ENCODE assay signal across 1 cellular context in the genomic region with DNA sequence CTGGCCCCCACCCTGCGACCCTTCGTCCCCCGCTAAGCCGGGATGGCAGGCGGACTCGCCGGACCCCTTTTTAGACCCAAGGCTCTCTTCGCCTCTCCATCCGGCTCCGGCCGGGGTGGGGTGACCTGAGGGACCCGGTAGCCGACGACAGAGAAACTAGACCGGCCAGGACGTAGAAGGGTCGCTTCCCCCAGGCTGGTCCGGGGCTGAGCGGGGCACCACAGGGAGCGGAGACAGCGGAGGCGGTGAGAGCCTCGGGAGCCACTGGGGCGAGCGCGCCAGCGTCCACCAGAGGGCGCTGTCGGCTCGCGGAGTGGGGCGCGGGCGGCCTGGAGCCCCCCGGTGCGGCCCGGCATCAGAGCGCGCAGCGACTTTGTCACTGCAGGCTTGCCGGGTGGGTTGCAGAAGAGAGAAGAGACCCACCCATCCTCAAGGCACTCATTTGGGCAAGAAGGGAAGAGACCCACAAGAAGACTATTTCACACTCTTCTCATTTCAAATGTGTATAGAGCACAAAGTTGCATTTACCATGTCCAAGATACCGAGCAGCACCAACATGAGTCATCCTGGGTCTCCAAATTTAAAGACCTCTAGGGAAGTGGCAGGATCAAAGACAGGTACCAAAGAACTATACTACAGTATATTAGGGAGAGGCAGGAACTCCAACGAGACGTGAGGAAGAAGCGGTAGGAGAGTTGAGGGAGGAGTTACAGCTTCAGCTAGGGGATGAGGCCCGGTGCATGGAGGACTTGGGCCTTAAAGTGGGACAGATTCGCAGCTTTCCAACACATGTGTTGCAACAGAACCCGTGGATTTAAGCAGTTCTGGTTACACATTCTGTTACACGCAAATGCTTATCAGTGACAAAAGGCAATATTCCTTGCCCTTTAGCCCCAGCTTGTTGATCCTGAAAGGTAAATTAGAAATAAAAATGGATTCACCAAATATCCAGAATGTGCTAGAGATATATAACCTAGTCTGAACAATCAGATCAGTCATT.
TF ChIP-seq lines count a peak whose summit lies in the region.

No MANE protein-coding gene starts in this region.

TF ChIP-seq in SK-N-SH, 30 proteins besides CTCF, POLR2A, EP300 and RAD21 (continued from another document):
- TF ChIP-seq USF1 (IDR thresholded peaks at IDR 0.05; ENCODE audit: borderline replicate concordance, low read depth) (no peak), FOXM1 (IDR thresholded peaks at IDR 0.05; ENCODE audit: low read depth) (peak; percentile 67; the same call in 1 of the 2 replicates), RFX5 (IDR thresholded peaks at IDR 0.05; ENCODE audit: low read length) (peak; percentile 59; the same call in 1 of the 2 replicates), YY1 (IDR thresholded peaks at IDR 0.05; ENCODE audit: low read depth) (no peak), POLR2AphosphoS5 (IDR thresholded peaks at IDR 0.05; ENCODE audit: low read depth, low read length) (no peak), SIN3A (IDR thresholded peaks at IDR 0.05; ENCODE audit: borderline replicate concordance, low read depth, low read length) (peak; percentile 60; the same call in 1 of the 2 replicates), RXRA (IDR thresholded peaks at IDR 0.05; ENCODE audit: borderline replicate concordance, low read depth) (no peak), NRF1 (IDR thresholded peaks at IDR 0.05; ENCODE audit: low read depth, low read length) (0 out of 2 replicates have a peak, but pooled peaks have one; percentile 29), SMC3 (IDR thresholded peaks at IDR 0.05; ENCODE audit: low read depth, low read length) (peak; percentile 100), RCOR1 (IDR thresholded peaks at IDR 0.05; ENCODE audit: low read length) (peak; percentile 52; the same call in 1 of the 2 replicates), CHD2 (IDR thresholded peaks at IDR 0.05; ENCODE audit: low read length, partially characterized antibody) (no peak), ELF1 (IDR thresholded peaks at IDR 0.05) (no peak), TCF12 (IDR thresholded peaks at IDR 0.05) (no peak), EZH2phosphoT487 (IDR thresholded peaks at IDR 0.05; ENCODE audit: borderline replicate concordance, low read depth) (no peak), GATA2 (CRISPR knock-in tag; IDR thresholded peaks at IDR 0.05) (no peak), TEAD4 (IDR thresholded peaks at IDR 0.05; ENCODE audit: borderline replicate concordance, insufficient read depth) (no peak), TAF1 (IDR thresholded peaks at IDR 0.05; ENCODE audit: borderline replicate concordance, low read depth, low read length) (no peak), MXI1 (IDR thresholded peaks at IDR 0.05; ENCODE audit: low read depth, low read length) (peak; percentile 56; the same call in 1 of the 2 replicates), JUND (IDR thresholded peaks at IDR 0.05) (no peak; the same call in 1 of the 2 replicates), MEF2A (IDR thresholded peaks at IDR 0.05; ENCODE audit: borderline replicate concordance, low read depth) (no peak), FOSL2 (IDR thresholded peaks at IDR 0.05; ENCODE audit: borderline replicate concordance, low read depth) (no peak), GABPA (IDR thresholded peaks at IDR 0.05; ENCODE audit: low read depth) (no peak), NFIC (IDR thresholded peaks at IDR 0.05; ENCODE audit: borderline replicate concordance) (no peak)
- TF ChIP-seq, protein P1, sequence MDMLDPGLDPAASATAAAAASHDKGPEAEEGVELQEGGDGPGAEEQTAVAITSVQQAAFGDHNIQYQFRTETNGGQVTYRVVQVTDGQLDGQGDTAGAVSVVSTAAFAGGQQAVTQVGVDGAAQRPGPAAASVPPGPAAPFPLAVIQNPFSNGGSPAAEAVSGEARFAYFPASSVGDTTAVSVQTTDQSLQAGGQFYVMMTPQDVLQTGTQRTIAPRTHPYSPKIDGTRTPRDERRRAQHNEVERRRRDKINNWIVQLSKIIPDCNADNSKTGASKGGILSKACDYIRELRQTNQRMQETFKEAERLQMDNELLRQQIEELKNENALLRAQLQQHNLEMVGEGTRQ (IDR thresholded peaks at IDR 0.05; ENCODE audit: borderline replicate concordance, low read depth, low read length): no peak
- TF ChIP-seq, protein P2, sequence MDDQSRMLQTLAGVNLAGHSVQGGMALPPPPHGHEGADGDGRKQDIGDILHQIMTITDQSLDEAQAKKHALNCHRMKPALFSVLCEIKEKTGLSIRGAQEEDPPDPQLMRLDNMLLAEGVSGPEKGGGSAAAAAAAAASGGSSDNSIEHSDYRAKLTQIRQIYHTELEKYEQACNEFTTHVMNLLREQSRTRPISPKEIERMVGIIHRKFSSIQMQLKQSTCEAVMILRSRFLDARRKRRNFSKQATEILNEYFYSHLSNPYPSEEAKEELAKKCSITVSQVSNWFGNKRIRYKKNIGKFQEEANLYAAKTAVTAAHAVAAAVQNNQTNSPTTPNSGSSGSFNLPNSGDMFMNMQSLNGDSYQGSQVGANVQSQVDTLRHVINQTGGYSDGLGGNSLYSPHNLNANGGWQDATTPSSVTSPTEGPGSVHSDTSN (IDR thresholded peaks at IDR 0.05): no peak
- TF ChIP-seq, protein P3, sequence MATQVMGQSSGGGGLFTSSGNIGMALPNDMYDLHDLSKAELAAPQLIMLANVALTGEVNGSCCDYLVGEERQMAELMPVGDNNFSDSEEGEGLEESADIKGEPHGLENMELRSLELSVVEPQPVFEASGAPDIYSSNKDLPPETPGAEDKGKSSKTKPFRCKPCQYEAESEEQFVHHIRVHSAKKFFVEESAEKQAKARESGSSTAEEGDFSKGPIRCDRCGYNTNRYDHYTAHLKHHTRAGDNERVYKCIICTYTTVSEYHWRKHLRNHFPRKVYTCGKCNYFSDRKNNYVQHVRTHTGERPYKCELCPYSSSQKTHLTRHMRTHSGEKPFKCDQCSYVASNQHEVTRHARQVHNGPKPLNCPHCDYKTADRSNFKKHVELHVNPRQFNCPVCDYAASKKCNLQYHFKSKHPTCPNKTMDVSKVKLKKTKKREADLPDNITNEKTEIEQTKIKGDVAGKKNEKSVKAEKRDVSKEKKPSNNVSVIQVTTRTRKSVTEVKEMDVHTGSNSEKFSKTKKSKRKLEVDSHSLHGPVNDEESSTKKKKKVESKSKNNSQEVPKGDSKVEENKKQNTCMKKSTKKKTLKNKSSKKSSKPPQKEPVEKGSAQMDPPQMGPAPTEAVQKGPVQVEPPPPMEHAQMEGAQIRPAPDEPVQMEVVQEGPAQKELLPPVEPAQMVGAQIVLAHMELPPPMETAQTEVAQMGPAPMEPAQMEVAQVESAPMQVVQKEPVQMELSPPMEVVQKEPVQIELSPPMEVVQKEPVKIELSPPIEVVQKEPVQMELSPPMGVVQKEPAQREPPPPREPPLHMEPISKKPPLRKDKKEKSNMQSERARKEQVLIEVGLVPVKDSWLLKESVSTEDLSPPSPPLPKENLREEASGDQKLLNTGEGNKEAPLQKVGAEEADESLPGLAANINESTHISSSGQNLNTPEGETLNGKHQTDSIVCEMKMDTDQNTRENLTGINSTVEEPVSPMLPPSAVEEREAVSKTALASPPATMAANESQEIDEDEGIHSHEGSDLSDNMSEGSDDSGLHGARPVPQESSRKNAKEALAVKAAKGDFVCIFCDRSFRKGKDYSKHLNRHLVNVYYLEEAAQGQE (IDR thresholded peaks at IDR 0.05; ENCODE audit: low read depth, low read length): no peak
- TF ChIP-seq, protein P4, sequence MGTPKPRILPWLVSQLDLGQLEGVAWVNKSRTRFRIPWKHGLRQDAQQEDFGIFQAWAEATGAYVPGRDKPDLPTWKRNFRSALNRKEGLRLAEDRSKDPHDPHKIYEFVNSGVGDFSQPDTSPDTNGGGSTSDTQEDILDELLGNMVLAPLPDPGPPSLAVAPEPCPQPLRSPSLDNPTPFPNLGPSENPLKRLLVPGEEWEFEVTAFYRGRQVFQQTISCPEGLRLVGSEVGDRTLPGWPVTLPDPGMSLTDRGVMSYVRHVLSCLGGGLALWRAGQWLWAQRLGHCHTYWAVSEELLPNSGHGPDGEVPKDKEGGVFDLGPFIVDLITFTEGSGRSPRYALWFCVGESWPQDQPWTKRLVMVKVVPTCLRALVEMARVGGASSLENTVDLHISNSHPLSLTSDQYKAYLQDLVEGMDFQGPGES (IDR thresholded peaks at IDR 0.05; ENCODE audit: low read depth, low read length): no peak
- TF ChIP-seq, protein P5, sequence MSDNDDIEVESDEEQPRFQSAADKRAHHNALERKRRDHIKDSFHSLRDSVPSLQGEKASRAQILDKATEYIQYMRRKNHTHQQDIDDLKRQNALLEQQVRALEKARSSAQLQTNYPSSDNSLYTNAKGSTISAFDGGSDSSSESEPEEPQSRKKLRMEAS (IDR thresholded peaks at IDR 0.05; ENCODE audit: low read depth): no peak
- TF ChIP-seq, protein P6, sequence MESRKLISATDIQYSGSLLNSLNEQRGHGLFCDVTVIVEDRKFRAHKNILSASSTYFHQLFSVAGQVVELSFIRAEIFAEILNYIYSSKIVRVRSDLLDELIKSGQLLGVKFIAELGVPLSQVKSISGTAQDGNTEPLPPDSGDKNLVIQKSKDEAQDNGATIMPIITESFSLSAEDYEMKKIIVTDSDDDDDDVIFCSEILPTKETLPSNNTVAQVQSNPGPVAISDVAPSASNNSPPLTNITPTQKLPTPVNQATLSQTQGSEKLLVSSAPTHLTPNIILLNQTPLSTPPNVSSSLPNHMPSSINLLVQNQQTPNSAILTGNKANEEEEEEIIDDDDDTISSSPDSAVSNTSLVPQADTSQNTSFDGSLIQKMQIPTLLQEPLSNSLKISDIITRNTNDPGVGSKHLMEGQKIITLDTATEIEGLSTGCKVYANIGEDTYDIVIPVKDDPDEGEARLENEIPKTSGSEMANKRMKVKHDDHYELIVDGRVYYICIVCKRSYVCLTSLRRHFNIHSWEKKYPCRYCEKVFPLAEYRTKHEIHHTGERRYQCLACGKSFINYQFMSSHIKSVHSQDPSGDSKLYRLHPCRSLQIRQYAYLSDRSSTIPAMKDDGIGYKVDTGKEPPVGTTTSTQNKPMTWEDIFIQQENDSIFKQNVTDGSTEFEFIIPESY (IDR thresholded peaks at IDR 0.05; ENCODE audit: borderline replicate concordance, low read depth): no peak
TF ChIP-seq in SK-N-SH: peak in this region for 7.
